Comparison of ENCODE assay signal across 9 cellular contexts in the genomic region with DNA sequence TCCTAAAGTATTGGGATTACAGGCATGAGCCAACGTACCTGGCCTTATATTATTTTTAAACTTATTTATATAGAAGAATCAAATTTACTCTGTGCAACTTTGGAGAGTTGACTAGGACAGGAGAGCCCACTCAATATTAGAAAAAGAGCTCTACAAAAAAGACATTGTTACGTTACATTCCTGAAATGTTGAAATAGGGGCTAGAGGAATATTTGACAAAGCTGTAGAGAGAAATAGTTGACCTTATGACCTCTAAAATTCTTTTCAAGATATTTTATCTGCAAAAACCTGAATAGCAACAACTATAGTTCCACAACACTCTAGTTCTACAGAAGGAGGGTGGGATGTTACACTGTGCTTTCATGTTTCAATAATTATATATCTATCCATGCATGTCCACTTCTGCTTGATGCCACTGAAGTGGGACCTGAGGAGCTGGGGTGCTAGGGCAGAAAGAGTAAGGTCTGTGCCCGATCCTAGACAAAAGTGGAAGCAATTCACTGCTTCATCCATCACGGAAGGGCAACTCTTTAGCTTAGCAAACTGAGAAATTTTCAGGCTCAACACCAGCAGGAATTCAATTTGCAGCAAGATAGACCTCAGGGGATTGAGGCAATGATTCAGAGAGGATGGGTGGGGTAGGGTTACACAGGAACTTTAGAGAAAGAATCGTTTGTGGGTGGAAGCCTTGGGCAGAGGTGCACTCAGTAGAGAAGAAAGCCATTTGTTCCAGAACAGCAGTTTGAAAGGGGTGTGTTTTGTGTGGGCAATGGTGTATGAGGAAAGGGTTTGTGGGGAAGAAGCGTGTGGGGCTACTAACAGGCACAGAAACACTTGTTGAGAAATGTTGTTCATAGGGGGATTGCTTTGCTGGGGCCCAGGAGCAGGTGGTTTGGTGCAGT. TPM values are rescaled to one million over a fixed set of nuclear protein-coding genes. Genes with fewer than 3 reads are reported as not detected.
DNase-seq lines count a peak whose midpoint lies in the region; ATAC-seq lines count a peak whose summit lies in the region.
"Had no signal": no experiment of that assay in that cellular context is flagged by ENCODE, and none has a peak within 500 bp of the region (broad histone marks: within the 10 kb centered on the region; RNA-seq: fewer than 3 reads in every experiment).

No MANE protein-coding gene starts in this region.

- peak overlapping the region; percentile 83 for H3K27ac Mint-ChIP-seq in activated naive CD8-positive, alpha-beta T cell

- peaks cover 2% of the 10 kb centered on the region for H3K36me3 Mint-ChIP-seq in activated naive CD8-positive, alpha-beta T cell

- ATAC-seq in HG03159 (IDR thresholded peaks at IDR 0.05; ENCODE audit: unreplicated experiment) (peak; percentile 39), sciatic nerve (peak; percentile 34), HG02763 (IDR thresholded peaks at IDR 0.05; ENCODE audit: unreplicated experiment) (no peak)

- peak; percentile 7 to 11 for DNase-seq in activated CD4-positive, alpha-beta T cell treated with anti-CD3 and anti-CD28 coated beads for 4 hours
- DNase-seq in activated CD4-positive, alpha-beta T cell treated with anti-CD3 and anti-CD28 coated beads, Interleukin-2, amount 50 U/mL, for 48 hours, result no peak
- DNase-seq in sciatic nerve (ENCODE audit: low spot score), result no peak
- DNase-seq in NCI-H146 (lab: John Stamatoyannopoulos, UW), result no peak
- no peak for DNase-seq in NCI-H524 (lab: John Stamatoyannopoulos, UW)

- peaks cover 64% of the 10 kb centered on the region for H3K4me1 Mint-ChIP-seq in activated naive CD8-positive, alpha-beta T cell (ENCODE audit: low read depth)

- no peaks in the 10 kb centered on the region for H3K9me3 Mint-ChIP-seq in activated naive CD8-positive, alpha-beta T cell (ENCODE audit: low read depth)

- intact Hi-C loops in sciatic nerve (cut with DNase I), result no loop called here

- peak overlapping the region; percentile 44 for H3K4me3 Mint-ChIP-seq in activated naive CD8-positive, alpha-beta T cell

- H3K27me3 Mint-ChIP-seq in activated naive CD8-positive, alpha-beta T cell, result no peaks in the 10 kb centered on the region

RNA-seq across cellular contexts. Expression of gene RNASE10, which starts 16.0 kb away (rescaled TPM):
- total RNA-seq in sciatic nerve, result 0.71 TPM
- total RNA-seq: dermis microvascular lymphatic vessel endothelial cell had no signal

RNA-seq across cellular contexts. Expression of gene PNP, which starts 20.1 kb away (rescaled TPM):
- 34.2 TPM for total RNA-seq in sciatic nerve

RNA-seq across cellular contexts. Expression of gene PIP4P1, which starts 28.1 kb away (rescaled TPM):
- total RNA-seq in sciatic nerve, result 33.0 TPM

RNA-seq across cellular contexts. Expression of gene APEX1, which starts 34.3 kb away (rescaled TPM):
- total RNA-seq in sciatic nerve, result 68.0 TPM

RNA-seq across cellular contexts. Expression of gene OSGEP, which starts 34.7 kb away (rescaled TPM):
- 38.8 TPM for total RNA-seq in sciatic nerve

Comparison
In these comparisons a context has a peak if more than half of its experiments do, and no peak if none do; other contexts are left out.
1. DNase-seq: peak in activated CD4-positive, alpha-beta T cell treated with anti-CD3 and anti-CD28 coated beads for 4 hours (2 of 2); none in activated CD4-positive, alpha-beta T cell treated with anti-CD3 and anti-CD28 coated beads, Interleukin-2, amount 50 U/mL, for 48 hours (0 of 2), sciatic nerve (single experiment), NCI-H146 (single experiment) and NCI-H524 (0 of 2).